ENCODE assay signal across 24 cellular contexts in the genomic region with DNA sequence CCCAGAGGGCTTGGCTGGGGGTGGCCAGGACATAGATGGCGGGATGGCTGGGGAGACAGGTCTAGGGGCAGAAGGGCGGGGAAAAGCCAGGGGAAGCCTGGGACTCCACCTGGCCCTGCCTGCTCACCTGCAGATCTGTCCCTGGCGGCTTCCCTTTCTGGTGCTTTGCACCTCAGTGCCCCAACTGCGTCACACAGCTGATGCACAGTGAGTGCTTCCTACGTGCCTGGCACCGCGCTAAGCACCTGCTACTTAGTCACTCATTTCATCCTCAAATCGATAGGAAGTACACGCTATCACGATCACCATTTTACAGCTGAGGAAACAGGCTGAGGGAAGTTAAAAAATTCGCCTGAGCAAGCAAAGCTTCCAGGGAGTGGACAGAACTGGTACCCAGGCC.
DNase-seq lines count a peak whose midpoint lies in the region; ATAC-seq and TF ChIP-seq lines count a peak whose summit lies in the region.
"Had no signal": no experiment of that assay in that cellular context is flagged by ENCODE, and none has a peak within 500 bp of the region (broad histone marks: within the 10 kb centered on the region; RNA-seq: fewer than 3 reads in every experiment).

No MANE protein-coding gene starts in this region.

- no peaks in the 10 kb centered on the region for H3K79me2 ChIP-seq in neural progenitor cell (ENCODE audit: low read depth)

- H3K9ac ChIP-seq in BLaER1 = no peak overlapping the region
- no peak overlapping the region for H3K9ac ChIP-seq in neural progenitor cell
- H3K9ac ChIP-seq: GM23248 had no signal

- H3K36me3 Mint-ChIP-seq in Calu3 (ENCODE audit: insufficient read depth, unreplicated experiment) = peaks cover 6% of the 10 kb centered on the region
- no peaks in the 10 kb centered on the region for H3K36me3 Mint-ChIP-seq in brain
- peaks cover 2% of the 10 kb centered on the region for H3K36me3 Mint-ChIP-seq in neural progenitor cell
- no peaks in the 10 kb centered on the region for H3K36me3 Mint-ChIP-seq in activated naive CD4-positive, alpha-beta T cell treated with anti-CD3 and anti-CD28 coated beads, Interleukin-2, amount 50 U/mL, for 72 hours

- TF ChIP-seq CTCF in Calu3 (IDR thresholded peaks at IDR 0.05; ENCODE audit: unreplicated experiment) (no peak), brain (conservative IDR thresholded peaks at IDR 0.05) (no peak), neural progenitor cell (IDR thresholded peaks at IDR 0.05) (no peak)

- H4K20me1 ChIP-seq in BLaER1 = no peaks in the 10 kb centered on the region
- H4K20me1 ChIP-seq in neural progenitor cell (ENCODE audit: low read depth) = peaks cover 9% of the 10 kb centered on the region

- intact Hi-C loops in Calu3 (cut with micrococcal nuclease; ENCODE audit: unreplicated experiment) = no loop called here

- H3K9me3 Mint-ChIP-seq in Calu3 (ENCODE audit: low read depth, unreplicated experiment) = no peaks in the 10 kb centered on the region
- H3K9me3 Mint-ChIP-seq in brain = no peaks in the 10 kb centered on the region
- no peaks in the 10 kb centered on the region for H3K9me3 Mint-ChIP-seq in neural progenitor cell
- H3K9me3 Mint-ChIP-seq in activated naive CD4-positive, alpha-beta T cell treated with anti-CD3 and anti-CD28 coated beads, Interleukin-2, amount 50 U/mL, for 72 hours = no peaks in the 10 kb centered on the region
- H3K9me3 Mint-ChIP-seq: HFFc6 had no signal

- H3K4me1 ChIP-seq in BLaER1 (peaks cover 69% of the 10 kb centered on the region), neural progenitor cell (peaks cover 3% of the 10 kb centered on the region)
- H3K4me1 ChIP-seq: A549, HAP-1 had no signal

- H3K27ac Mint-ChIP-seq in Calu3 (ENCODE audit: unreplicated experiment) = no peak overlapping the region
- peak overlapping the region in 3 of 5 experiments; percentile 49 to 78 (median 61) for H3K27ac Mint-ChIP-seq in brain
- H3K27ac Mint-ChIP-seq in neural progenitor cell = peak overlapping the region; percentile 29
- peak overlapping the region in 1 of 2 donors; percentile 43 for H3K27ac Mint-ChIP-seq in activated naive CD4-positive, alpha-beta T cell treated with anti-CD3 and anti-CD28 coated beads, Interleukin-2, amount 50 U/mL, for 72 hours
- H3K27ac Mint-ChIP-seq: B cell, HFFc6 had no signal

- H3K27me3 Mint-ChIP-seq in Calu3 (ENCODE audit: unreplicated experiment) = no peaks in the 10 kb centered on the region
- no peaks in the 10 kb centered on the region for H3K27me3 Mint-ChIP-seq in brain
- peaks cover 3% of the 10 kb centered on the region for H3K27me3 Mint-ChIP-seq in neural progenitor cell (ENCODE audit: insufficient read depth, low read depth)

- H3K27me3 ChIP-seq in BLaER1 = no peaks in the 10 kb centered on the region
- H3K27me3 ChIP-seq in neural progenitor cell = no peaks in the 10 kb centered on the region
- H3K27me3 ChIP-seq: MG63 had no signal

- no peak overlapping the region for H2AFZ ChIP-seq in neural progenitor cell (replicated peaks)
- H2AFZ ChIP-seq: GM23248 had no signal

- no peaks in the 10 kb centered on the region for H3F3A ChIP-seq in neural progenitor cell (ENCODE audit: low read depth)

- H3K4me3 Mint-ChIP-seq in Calu3 (ENCODE audit: low read depth, unreplicated experiment) = no peak overlapping the region
- H3K4me3 Mint-ChIP-seq in brain = no peak overlapping the region
- H3K4me3 Mint-ChIP-seq in neural progenitor cell = no peak overlapping the region
- H3K4me3 Mint-ChIP-seq: B cell, HFFc6 had no signal

- no peak for ATAC-seq in activated naive CD4-positive, alpha-beta T cell treated with anti-CD3 and anti-CD28 coated beads, Interleukin-2, amount 50 U/mL, for 72 hours
- ATAC-seq: A549 had no signal

- no TSS peak for BruUV-seq in Calu3 (replicated peaks; lab: Mats Ljungman, UMichigan)

- H3K4me1 Mint-ChIP-seq in Calu3 (ENCODE audit: low read depth, unreplicated experiment) (peaks cover 8% of the 10 kb centered on the region), brain (no peaks in the 10 kb centered on the region), neural progenitor cell (peaks cover 23% of the 10 kb centered on the region)
- H3K4me1 Mint-ChIP-seq: B cell had no signal

- H3K4me2 ChIP-seq in BLaER1 (peak overlapping the region; percentile 54), neural progenitor cell (no peak overlapping the region)
- H3K4me2 ChIP-seq: A549 had no signal

- H3K9me3 ChIP-seq in BLaER1 (no peaks in the 10 kb centered on the region), neural progenitor cell (ENCODE audit: low read depth) (no peaks in the 10 kb centered on the region)
- H3K9me3 ChIP-seq: A549, HAP-1, MG63 had no signal

- H3K36me3 ChIP-seq in BLaER1 (no peaks in the 10 kb centered on the region), neural progenitor cell (no peaks in the 10 kb centered on the region)
- H3K36me3 ChIP-seq: HAP-1, MG63 had no signal

- DNase-seq in Calu3 (peak; percentile 45), neural progenitor cell (ENCODE audit: low spot score) (no peak), NCI-H345 (lab: John Stamatoyannopoulos, UW) (no peak), NCI-H82 (lab: John Stamatoyannopoulos, UW) (no peak)
- no peak for DNase-seq in activated naive CD4-positive, alpha-beta T cell treated with anti-CD3 and anti-CD28 coated beads, Interleukin-2, amount 50 U/mL, for 72 hours (ENCODE audit: low spot score in 2 of 2)
- DNase-seq: GM23248, HFFc6, IMR-90, KG1, MG63, NCI-H1105 treated with DMSO at 0.1 percent for 48 hours, NCI-H146, NCI-H1930, NCI-H2171, NCI-H226, NCI-H524, SIG-M5 had no signal

- H3K27ac ChIP-seq in BLaER1 (peak overlapping the region; percentile 55; the same call in 1 of the 2 replicates), neural progenitor cell (no peak overlapping the region)
- H3K27ac ChIP-seq: A549, GM23248, RWPE1, SK-N-MC had no signal

- CTCF ChIA-PET in Calu3 (lab: Charles Lee) = interaction anchor here (0.5 to 1.2 kb wide), 2 partner anchors 97 to 613 kb away, joined by 3 read pairs; no protein-coding TSS in a partner anchor

- no peak overlapping the region for H3K4me3 ChIP-seq in BLaER1
- H3K4me3 ChIP-seq in neural progenitor cell = no peak overlapping the region
- H3K4me3 ChIP-seq: A549, GM23248, HAP-1, MG63, SK-N-MC had no signal
